In genomic region chr16:77211880-77212735, GRCh38 we compare ENCODE assay signal across 8 cellular contexts. TPM values are rescaled to one million over a fixed set of nuclear protein-coding genes. Genes with fewer than 3 reads are reported as not detected.
A peak's percentile ranks its signal among the peaks of the same experiment; 100 is the strongest.
DNase-seq lines count a peak whose midpoint lies in the region; ATAC-seq and TF ChIP-seq lines count a peak whose summit lies in the region.

No MANE protein-coding gene starts in this region.

- POLR2A ChIA-PET in SK-N-SH (lab: Yijun Ruan, JAX) = interaction anchor here (1.1 to 1.5 kb wide), 3 partner anchors 15 to 21 kb away, joined by 3 to 6 read pairs (median 3); partner anchors contain the start of gene MON1B

- peaks cover 19% of the 10 kb centered on the region for H3F3A ChIP-seq in SK-N-SH (replicated peaks; ENCODE audit: insufficient read depth)

- peaks cover 0 to 13% of the 10 kb centered on the region in 2 experiments; a peak in 1 of 4 replicates for H3K4me1 ChIP-seq in SK-N-SH (ENCODE audit: control insufficient read depth in 1 of 2, insufficient read depth in 2 of 2, low read depth in 1 of 2, low read length in 1 of 2)

- TF ChIP-seq EP300 in SK-N-SH (IDR thresholded peaks at IDR 0.05; ENCODE audit: borderline replicate concordance in 1 of 2, low read depth in 1 of 2, low read length in 1 of 2) = no peak

- peak overlapping the region; percentile 7 for H3K27ac Mint-ChIP-seq in activated naive CD8-positive, alpha-beta T cell

- no peaks in the 10 kb centered on the region for H3K36me3 Mint-ChIP-seq in activated naive CD8-positive, alpha-beta T cell

- peak; percentile 76 for ATAC-seq in GM21825 (IDR thresholded peaks at IDR 0.05; ENCODE audit: unreplicated experiment)

- CTCF ChIA-PET in SK-N-SH (lab: Yijun Ruan, JAX) = interaction anchor here (0.6 to 1.6 kb wide), 4 partner anchors 16 to 372 kb away, joined by 3 to 4 read pairs (median 4); no protein-coding TSS in a partner anchor

- H3K9me3 ChIP-seq in SK-N-SH = no peaks in the 10 kb centered on the region

- peak overlapping the region; percentile 72 to 78 for H3K27ac ChIP-seq in SK-N-SH (ENCODE audit: low read depth in 2 of 2, low read length in 1 of 2)

- peak overlapping the region; percentile 88 for H2AFZ ChIP-seq in SK-N-SH (ENCODE audit: low read depth)

- peak; percentile 88 for DNase-seq in ELF-1 (ENCODE audit: low read depth, low spot score)
- DNase-seq in LoVo (ENCODE audit: low spot score) = peak; percentile 31
- peak; percentile 96 for DNase-seq in SK-N-SH
- DNase-seq in stimulated activated CD4-positive, alpha-beta T cell treated with anti-CD3 and anti-CD28 coated beads, Interleukin-12 subunit alpha, Interleukin-12 subunit beta, amount 100 ng/mL, for 4 hours = peak; percentile 70
- DNase-seq in occipital lobe (lab: John Stamatoyannopoulos, UW) = no peak

- H3K4me2 ChIP-seq in SK-N-SH = peak overlapping the region; percentile 90

- peak overlapping the region; percentile 82 for H3K9ac ChIP-seq in SK-N-SH

- no peaks in the 10 kb centered on the region for H3K9me3 Mint-ChIP-seq in activated naive CD8-positive, alpha-beta T cell (ENCODE audit: low read depth)

- H3K27me3 ChIP-seq in SK-N-SH (ENCODE audit: insufficient read depth) = no peaks in the 10 kb centered on the region

- H3K27me3 Mint-ChIP-seq in activated naive CD8-positive, alpha-beta T cell = no peaks in the 10 kb centered on the region

- H3K4me1 Mint-ChIP-seq in activated naive CD8-positive, alpha-beta T cell (ENCODE audit: low read depth) = peaks cover 16% of the 10 kb centered on the region

- peak overlapping the region; percentile 86 for H3K4me3 Mint-ChIP-seq in activated naive CD8-positive, alpha-beta T cell

- TF ChIP-seq RAD21 in SK-N-SH (IDR thresholded peaks at IDR 0.05; ENCODE audit: low read length) = no peak

- no peaks in the 10 kb centered on the region for H4K20me1 ChIP-seq in SK-N-SH (ENCODE audit: insufficient read depth)

- no peaks in the 10 kb centered on the region for H3K79me2 ChIP-seq in SK-N-SH (ENCODE audit: insufficient read depth)

- 5% methylated on average over 18 of the region's 66 CpGs for WGBS in SK-N-SH (ENCODE audit: low lambda C conversion rate)

- no peak for TF ChIP-seq CTCF in SK-N-SH (IDR thresholded peaks at IDR 0.05)

- H3K9me2 ChIP-seq in SK-N-SH = no peaks in the 10 kb centered on the region

- H3K4me3 ChIP-seq in SK-N-SH (ENCODE audit: low read depth in 2 of 2, low read length in 1 of 2) = peak overlapping the region; percentile 67 to 69
- H3K4me3 ChIP-seq in iPS-11a (ENCODE audit: low read depth, low read length) = peak overlapping the region; percentile 65

- H3K36me3 ChIP-seq in SK-N-SH (replicated peaks in 1 of 2; ENCODE audit: control insufficient read depth in 1 of 2, insufficient read depth in 2 of 2, low read length in 1 of 2) = no peaks in the 10 kb centered on the region

TF ChIP-seq in SK-N-SH, 30 proteins besides CTCF, POLR2A, EP300 and RAD21:
- TF ChIP-seq MXI1 (IDR thresholded peaks at IDR 0.05; ENCODE audit: low read depth, low read length) = peak; percentile 23; the same call in 1 of the 2 replicates
- TF ChIP-seq PBX3 (IDR thresholded peaks at IDR 0.05) = 0 out of 2 replicates have a peak, but pooled peaks have one; percentile 17
- no peak for TF ChIP-seq GABPA (IDR thresholded peaks at IDR 0.05; ENCODE audit: low read depth)
- peak; percentile 29 for TF ChIP-seq CHD2 (IDR thresholded peaks at IDR 0.05; ENCODE audit: low read length, partially characterized antibody)
- TF ChIP-seq, protein P1, sequence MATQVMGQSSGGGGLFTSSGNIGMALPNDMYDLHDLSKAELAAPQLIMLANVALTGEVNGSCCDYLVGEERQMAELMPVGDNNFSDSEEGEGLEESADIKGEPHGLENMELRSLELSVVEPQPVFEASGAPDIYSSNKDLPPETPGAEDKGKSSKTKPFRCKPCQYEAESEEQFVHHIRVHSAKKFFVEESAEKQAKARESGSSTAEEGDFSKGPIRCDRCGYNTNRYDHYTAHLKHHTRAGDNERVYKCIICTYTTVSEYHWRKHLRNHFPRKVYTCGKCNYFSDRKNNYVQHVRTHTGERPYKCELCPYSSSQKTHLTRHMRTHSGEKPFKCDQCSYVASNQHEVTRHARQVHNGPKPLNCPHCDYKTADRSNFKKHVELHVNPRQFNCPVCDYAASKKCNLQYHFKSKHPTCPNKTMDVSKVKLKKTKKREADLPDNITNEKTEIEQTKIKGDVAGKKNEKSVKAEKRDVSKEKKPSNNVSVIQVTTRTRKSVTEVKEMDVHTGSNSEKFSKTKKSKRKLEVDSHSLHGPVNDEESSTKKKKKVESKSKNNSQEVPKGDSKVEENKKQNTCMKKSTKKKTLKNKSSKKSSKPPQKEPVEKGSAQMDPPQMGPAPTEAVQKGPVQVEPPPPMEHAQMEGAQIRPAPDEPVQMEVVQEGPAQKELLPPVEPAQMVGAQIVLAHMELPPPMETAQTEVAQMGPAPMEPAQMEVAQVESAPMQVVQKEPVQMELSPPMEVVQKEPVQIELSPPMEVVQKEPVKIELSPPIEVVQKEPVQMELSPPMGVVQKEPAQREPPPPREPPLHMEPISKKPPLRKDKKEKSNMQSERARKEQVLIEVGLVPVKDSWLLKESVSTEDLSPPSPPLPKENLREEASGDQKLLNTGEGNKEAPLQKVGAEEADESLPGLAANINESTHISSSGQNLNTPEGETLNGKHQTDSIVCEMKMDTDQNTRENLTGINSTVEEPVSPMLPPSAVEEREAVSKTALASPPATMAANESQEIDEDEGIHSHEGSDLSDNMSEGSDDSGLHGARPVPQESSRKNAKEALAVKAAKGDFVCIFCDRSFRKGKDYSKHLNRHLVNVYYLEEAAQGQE (IDR thresholded peaks at IDR 0.05; ENCODE audit: low read depth, low read length) = no peak
- TF ChIP-seq, protein P2, sequence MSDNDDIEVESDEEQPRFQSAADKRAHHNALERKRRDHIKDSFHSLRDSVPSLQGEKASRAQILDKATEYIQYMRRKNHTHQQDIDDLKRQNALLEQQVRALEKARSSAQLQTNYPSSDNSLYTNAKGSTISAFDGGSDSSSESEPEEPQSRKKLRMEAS (IDR thresholded peaks at IDR 0.05; ENCODE audit: low read depth) = peak; percentile 39; the same call in 1 of the 2 replicates
- TF ChIP-seq POLR2AphosphoS5 (IDR thresholded peaks at IDR 0.05; ENCODE audit: low read depth, low read length) = peak; percentile 47
- TF ChIP-seq RCOR1 (IDR thresholded peaks at IDR 0.05; ENCODE audit: low read length) = peak; percentile 3; the same call in 1 of the 2 replicates

RNA-seq across cellular contexts. Expression of gene SYCE1L, which starts 12.9 kb away (rescaled TPM):
- polyA plus RNA-seq in SK-N-SH (2012; rRNA removed) = 1.4 and 3.5 TPM in 2 replicates
- 1.7 and 1.9 TPM in 2 replicates for polyA plus RNA-seq in SK-N-SH (2012; cell fraction: cytosol; rRNA removed)
- polyA plus RNA-seq in SK-N-SH (2012; cell fraction: nucleus; rRNA removed) = 5.3 and 8.8 TPM in 2 replicates
- total RNA-seq in occipital lobe = not detected

RNA-seq across cellular contexts. Expression of gene MON1B, which starts 21.1 kb away (rescaled TPM):
- polyA plus RNA-seq in SK-N-SH (2012; rRNA removed) = 13.5 and 16.9 TPM in 2 replicates
- 8.0 and 10.4 TPM in 2 replicates for polyA plus RNA-seq in SK-N-SH (2012; cell fraction: cytosol; rRNA removed)
- 45.0 and 54.1 TPM in 2 replicates for polyA plus RNA-seq in SK-N-SH (2012; cell fraction: nucleus; rRNA removed)
- total RNA-seq in occipital lobe = 8.3 TPM
